Comparison of ENCODE assay signal across 1 cellular context in the genomic region with DNA sequence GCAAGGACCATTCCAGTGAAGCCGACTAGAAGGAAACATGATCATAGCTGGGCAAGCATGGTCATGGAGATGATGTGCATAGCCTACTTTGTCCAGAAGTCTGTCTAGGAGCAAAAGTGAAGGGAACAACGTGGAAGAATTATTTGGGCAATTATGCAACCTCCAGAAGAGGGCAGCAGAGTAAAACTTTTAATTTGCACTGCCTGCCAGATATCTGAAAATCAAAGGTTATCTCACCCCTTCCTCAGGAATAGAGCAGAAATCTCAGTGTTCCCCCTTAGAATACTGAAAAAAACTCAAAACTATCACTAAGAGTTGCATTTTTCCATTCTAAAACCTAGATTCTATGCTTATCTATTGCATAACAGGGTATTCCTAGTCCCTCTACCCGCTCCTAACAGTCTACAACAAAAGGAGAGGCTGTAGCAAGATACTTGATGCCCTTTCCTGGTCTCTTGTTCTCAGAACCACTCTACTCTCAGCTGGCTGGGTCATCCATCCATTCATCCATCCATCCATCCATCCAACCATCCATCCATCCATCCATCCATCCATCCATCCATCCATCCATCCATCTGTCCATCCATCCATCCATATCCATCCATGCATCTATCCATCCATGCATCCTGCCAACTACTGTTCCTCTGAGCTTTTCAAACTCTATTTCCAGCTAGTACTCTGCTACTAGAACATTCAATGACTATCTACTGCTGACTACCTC.
TF ChIP-seq lines count a peak whose summit lies in the region.

No MANE protein-coding gene starts in this region.

TF ChIP-seq in H1, 55 proteins besides CTCF, POLR2A, EP300 and RAD21 (continued from another document):
- TF ChIP-seq, protein P1, sequence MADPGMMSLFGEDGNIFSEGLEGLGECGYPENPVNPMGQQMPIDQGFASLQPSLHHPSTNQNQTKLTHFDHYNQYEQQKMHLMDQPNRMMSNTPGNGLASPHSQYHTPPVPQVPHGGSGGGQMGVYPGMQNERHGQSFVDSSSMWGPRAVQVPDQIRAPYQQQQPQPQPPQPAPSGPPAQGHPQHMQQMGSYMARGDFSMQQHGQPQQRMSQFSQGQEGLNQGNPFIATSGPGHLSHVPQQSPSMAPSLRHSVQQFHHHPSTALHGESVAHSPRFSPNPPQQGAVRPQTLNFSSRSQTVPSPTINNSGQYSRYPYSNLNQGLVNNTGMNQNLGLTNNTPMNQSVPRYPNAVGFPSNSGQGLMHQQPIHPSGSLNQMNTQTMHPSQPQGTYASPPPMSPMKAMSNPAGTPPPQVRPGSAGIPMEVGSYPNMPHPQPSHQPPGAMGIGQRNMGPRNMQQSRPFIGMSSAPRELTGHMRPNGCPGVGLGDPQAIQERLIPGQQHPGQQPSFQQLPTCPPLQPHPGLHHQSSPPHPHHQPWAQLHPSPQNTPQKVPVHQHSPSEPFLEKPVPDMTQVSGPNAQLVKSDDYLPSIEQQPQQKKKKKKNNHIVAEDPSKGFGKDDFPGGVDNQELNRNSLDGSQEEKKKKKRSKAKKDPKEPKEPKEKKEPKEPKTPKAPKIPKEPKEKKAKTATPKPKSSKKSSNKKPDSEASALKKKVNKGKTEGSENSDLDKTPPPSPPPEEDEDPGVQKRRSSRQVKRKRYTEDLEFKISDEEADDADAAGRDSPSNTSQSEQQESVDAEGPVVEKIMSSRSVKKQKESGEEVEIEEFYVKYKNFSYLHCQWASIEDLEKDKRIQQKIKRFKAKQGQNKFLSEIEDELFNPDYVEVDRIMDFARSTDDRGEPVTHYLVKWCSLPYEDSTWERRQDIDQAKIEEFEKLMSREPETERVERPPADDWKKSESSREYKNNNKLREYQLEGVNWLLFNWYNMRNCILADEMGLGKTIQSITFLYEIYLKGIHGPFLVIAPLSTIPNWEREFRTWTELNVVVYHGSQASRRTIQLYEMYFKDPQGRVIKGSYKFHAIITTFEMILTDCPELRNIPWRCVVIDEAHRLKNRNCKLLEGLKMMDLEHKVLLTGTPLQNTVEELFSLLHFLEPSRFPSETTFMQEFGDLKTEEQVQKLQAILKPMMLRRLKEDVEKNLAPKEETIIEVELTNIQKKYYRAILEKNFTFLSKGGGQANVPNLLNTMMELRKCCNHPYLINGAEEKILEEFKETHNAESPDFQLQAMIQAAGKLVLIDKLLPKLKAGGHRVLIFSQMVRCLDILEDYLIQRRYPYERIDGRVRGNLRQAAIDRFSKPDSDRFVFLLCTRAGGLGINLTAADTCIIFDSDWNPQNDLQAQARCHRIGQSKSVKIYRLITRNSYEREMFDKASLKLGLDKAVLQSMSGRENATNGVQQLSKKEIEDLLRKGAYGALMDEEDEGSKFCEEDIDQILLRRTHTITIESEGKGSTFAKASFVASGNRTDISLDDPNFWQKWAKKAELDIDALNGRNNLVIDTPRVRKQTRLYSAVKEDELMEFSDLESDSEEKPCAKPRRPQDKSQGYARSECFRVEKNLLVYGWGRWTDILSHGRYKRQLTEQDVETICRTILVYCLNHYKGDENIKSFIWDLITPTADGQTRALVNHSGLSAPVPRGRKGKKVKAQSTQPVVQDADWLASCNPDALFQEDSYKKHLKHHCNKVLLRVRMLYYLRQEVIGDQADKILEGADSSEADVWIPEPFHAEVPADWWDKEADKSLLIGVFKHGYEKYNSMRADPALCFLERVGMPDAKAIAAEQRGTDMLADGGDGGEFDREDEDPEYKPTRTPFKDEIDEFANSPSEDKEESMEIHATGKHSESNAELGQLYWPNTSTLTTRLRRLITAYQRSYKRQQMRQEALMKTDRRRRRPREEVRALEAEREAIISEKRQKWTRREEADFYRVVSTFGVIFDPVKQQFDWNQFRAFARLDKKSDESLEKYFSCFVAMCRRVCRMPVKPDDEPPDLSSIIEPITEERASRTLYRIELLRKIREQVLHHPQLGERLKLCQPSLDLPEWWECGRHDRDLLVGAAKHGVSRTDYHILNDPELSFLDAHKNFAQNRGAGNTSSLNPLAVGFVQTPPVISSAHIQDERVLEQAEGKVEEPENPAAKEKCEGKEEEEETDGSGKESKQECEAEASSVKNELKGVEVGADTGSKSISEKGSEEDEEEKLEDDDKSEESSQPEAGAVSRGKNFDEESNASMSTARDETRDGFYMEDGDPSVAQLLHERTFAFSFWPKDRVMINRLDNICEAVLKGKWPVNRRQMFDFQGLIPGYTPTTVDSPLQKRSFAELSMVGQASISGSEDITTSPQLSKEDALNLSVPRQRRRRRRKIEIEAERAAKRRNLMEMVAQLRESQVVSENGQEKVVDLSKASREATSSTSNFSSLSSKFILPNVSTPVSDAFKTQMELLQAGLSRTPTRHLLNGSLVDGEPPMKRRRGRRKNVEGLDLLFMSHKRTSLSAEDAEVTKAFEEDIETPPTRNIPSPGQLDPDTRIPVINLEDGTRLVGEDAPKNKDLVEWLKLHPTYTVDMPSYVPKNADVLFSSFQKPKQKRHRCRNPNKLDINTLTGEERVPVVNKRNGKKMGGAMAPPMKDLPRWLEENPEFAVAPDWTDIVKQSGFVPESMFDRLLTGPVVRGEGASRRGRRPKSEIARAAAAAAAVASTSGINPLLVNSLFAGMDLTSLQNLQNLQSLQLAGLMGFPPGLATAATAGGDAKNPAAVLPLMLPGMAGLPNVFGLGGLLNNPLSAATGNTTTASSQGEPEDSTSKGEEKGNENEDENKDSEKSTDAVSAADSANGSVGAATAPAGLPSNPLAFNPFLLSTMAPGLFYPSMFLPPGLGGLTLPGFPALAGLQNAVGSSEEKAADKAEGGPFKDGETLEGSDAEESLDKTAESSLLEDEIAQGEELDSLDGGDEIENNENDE (IDR thresholded peaks at IDR 0.05; ENCODE audit: insufficient replicate concordance, low read length): no peak
- TF ChIP-seq, protein P2, sequence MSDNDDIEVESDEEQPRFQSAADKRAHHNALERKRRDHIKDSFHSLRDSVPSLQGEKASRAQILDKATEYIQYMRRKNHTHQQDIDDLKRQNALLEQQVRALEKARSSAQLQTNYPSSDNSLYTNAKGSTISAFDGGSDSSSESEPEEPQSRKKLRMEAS (IDR thresholded peaks at IDR 0.05): no peak
- TF ChIP-seq CREB1 (IDR thresholded peaks at IDR 0.05) (no peak), RNF2 (IDR thresholded peaks at IDR 0.05; ENCODE audit: borderline replicate concordance, low read depth, low read length, missing control alignments, poor library complexity, severe bottlenecking) (no peak), BACH1 (IDR thresholded peaks at IDR 0.05; ENCODE audit: low read length) (no peak), JUND (IDR thresholded peaks at IDR 0.05; ENCODE audit: low read length) (no peak), CTBP2 (IDR thresholded peaks at IDR 0.05; ENCODE audit: borderline replicate concordance, insufficient read depth, insufficient read length, low read length) (no peak), SIN3A (conservative IDR thresholded peaks at IDR 0.05 in 1 of 2, IDR thresholded peaks at IDR 0.05 in 1 of 2; ENCODE audit: low read depth in 1 of 2, low read length in 2 of 2) (no peak), EZH2 (IDR thresholded peaks at IDR 0.05; ENCODE audit: low read depth, low read length, severe bottlenecking) (no peak)
